In the genomic region with DNA sequence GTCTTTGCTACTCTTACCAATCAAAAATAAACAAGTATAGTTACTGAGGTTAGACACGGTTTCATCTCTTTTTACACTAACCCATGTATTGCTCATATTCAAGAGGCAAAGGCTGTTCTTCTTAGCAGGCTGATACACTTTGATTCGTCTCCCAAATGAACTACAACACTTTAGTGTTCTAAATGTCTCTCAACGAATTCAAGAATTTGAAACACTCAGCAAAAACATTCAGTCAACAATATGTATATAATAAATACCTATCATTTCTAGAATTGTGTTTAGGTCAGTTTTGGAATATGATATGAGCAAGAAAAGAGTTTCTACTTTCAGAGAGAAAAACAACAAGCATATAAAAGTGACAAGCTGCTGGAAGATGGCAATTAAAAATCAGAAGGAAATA, we compare ENCODE assay signal across 7 cellular contexts.
"Had no signal": no experiment of that assay in that cellular context is flagged by ENCODE, and none has a peak within 500 bp of the region (broad histone marks: within the 10 kb centered on the region; RNA-seq: fewer than 3 reads in every experiment).

No MANE protein-coding gene starts in this region.

- H3K4me3 ChIP-seq: HAP-1 had no signal

- H3K4me1 ChIP-seq: HAP-1 had no signal

- H3K4me2 ChIP-seq: KMS-11 had no signal

- H3K27me3 Mint-ChIP-seq: IgD-negative memory B cell had no signal

- FAIRE-seq: HTR-8/SVneo had no signal

- H3K36me3 ChIP-seq: HAP-1 had no signal

- H3K9me3 ChIP-seq: HAP-1 had no signal

- H3K9ac ChIP-seq: KMS-11 had no signal

- DNase-seq: GOT3, H7, KBM-7 had no signal

- H3K27ac Mint-ChIP-seq: IgD-negative memory B cell had no signal

- H3K27ac ChIP-seq: KMS-11 had no signal

- H3K4me3 Mint-ChIP-seq: IgD-negative memory B cell had no signal
